10 cellular contexts compared by ENCODE assay signal in the genomic region with DNA sequence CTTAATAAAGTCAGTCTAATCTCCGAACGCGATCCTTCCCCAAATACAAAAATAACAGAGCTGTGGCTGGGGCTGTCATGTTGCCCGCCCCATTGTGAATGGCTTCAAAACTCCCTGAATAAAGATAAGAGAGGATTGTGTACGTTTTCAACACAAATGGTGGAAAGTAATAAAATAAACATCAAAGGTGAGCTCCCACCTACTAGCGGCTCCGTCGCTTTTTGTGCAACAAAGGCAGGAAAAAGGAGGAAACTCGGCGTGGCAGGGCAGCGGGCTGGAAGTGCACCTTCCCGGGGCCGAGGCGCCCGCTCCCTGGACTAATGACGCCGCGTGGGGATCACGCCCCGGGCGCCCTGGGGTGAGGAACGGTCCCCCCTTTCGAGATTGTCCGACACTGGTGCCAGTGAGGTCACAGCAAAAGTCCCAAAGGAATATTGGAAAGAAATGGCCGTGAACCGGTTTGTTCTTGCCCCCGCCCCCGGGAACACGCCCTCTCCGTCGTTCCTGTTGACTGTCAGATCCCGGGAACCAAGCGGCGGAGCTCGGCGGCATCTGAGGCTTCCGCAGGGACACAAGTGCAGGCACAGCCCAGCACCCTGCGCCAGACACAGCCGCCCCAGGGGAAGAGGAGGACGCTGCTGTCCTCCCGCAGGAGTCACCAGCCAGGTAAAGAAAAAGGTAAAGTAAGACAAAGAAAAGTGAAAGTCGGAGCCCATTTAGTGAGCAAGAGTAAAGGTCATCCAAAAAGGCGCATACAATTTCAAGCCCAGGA. TPM values are rescaled to one million over a fixed set of nuclear protein-coding genes. Genes with fewer than 3 reads are reported as not detected.
DNase-seq lines count a peak whose midpoint lies in the region; ATAC-seq, FAIRE-seq and TF ChIP-seq lines count a peak whose summit lies in the region.
"Had no signal": no experiment of that assay in that cellular context is flagged by ENCODE, and none has a peak within 500 bp of the region (broad histone marks: within the 10 kb centered on the region; RNA-seq: fewer than 3 reads in every experiment).

No MANE protein-coding gene starts in this region.

- H3K27ac Mint-ChIP-seq in activated naive CD8-positive, alpha-beta T cell treated with anti-CD3 and anti-CD28 coated beads for 36 hours: no peak overlapping the region
- peak overlapping the region; percentile 84 for H3K27ac Mint-ChIP-seq in stimulated activated naive B cell treated with anti-CD40 and anti-IgM and Interleukin-4, amounts not matched to agents 10 μg/mL and 1 μg/mL and 100 μg/mL, for 72 hours

- H3K36me3 ChIP-seq in keratinocyte (ENCODE audit: control insufficient read depth in 2 of 2, extremely low read depth in 1 of 2, insufficient read depth in 2 of 2, low read length in 2 of 2) (no peaks in the 10 kb centered on the region), SJCRH30 (no peaks in the 10 kb centered on the region), BE2C (no peaks in the 10 kb centered on the region)

- no peak for FAIRE-seq in keratinocyte (lab: Jason Lieb, UNC)
- FAIRE-seq: A204.1 had no signal

- dilution Hi-C loops in keratinocyte (cut with MboI; ENCODE audit: extremely low pct_ligation_motif_present, low sequenced_read_pairs): no loop called here

- peaks cover 86% of the 10 kb centered on the region for H3K27me3 Mint-ChIP-seq in activated naive CD8-positive, alpha-beta T cell treated with anti-CD3 and anti-CD28 coated beads for 36 hours
- H3K27me3 Mint-ChIP-seq in stimulated activated naive B cell treated with anti-CD40 and anti-IgM and Interleukin-4, amounts not matched to agents 10 μg/mL and 1 μg/mL and 100 μg/mL, for 72 hours: peaks cover 66 to 75% of the 10 kb centered on the region in 2 donors

- peaks cover 16% of the 10 kb centered on the region for H3K4me1 Mint-ChIP-seq in activated naive CD8-positive, alpha-beta T cell treated with anti-CD3 and anti-CD28 coated beads for 36 hours
- peaks cover 19 to 37% of the 10 kb centered on the region in 2 donors for H3K4me1 Mint-ChIP-seq in stimulated activated naive B cell treated with anti-CD40 and anti-IgM and Interleukin-4, amounts not matched to agents 10 μg/mL and 1 μg/mL and 100 μg/mL, for 72 hours

- H3K36me3 Mint-ChIP-seq in activated naive CD8-positive, alpha-beta T cell treated with anti-CD3 and anti-CD28 coated beads for 36 hours: no peaks in the 10 kb centered on the region
- peaks cover 4 to 9% of the 10 kb centered on the region in 2 donors for H3K36me3 Mint-ChIP-seq in stimulated activated naive B cell treated with anti-CD40 and anti-IgM and Interleukin-4, amounts not matched to agents 10 μg/mL and 1 μg/mL and 100 μg/mL, for 72 hours

- H3K27ac ChIP-seq in keratinocyte (ENCODE audit: control insufficient read depth, insufficient read depth, low read length) (peak overlapping the region; percentile 69), SJCRH30 (no peak overlapping the region)

- no peak for ATAC-seq in stimulated activated naive B cell treated with anti-CD40 and anti-IgM and Interleukin-4, amounts not matched to agents 10 μg/mL and 1 μg/mL and 100 μg/mL, for 72 hours (replicated peaks)

- peak overlapping the region; percentile 71 for H3K4me3 Mint-ChIP-seq in activated naive CD8-positive, alpha-beta T cell treated with anti-CD3 and anti-CD28 coated beads for 36 hours
- peak overlapping the region; percentile 78 to 89 for H3K4me3 Mint-ChIP-seq in stimulated activated naive B cell treated with anti-CD40 and anti-IgM and Interleukin-4, amounts not matched to agents 10 μg/mL and 1 μg/mL and 100 μg/mL, for 72 hours

- H3K27me3 ChIP-seq in keratinocyte (ENCODE audit: control insufficient read depth, extremely low read depth, insufficient read depth, low read length) (no peaks in the 10 kb centered on the region), SJCRH30 (no peaks in the 10 kb centered on the region), BE2C (peaks cover 65% of the 10 kb centered on the region)

- H3K9me3 Mint-ChIP-seq in activated naive CD8-positive, alpha-beta T cell treated with anti-CD3 and anti-CD28 coated beads for 36 hours: peaks cover 2% of the 10 kb centered on the region
- H3K9me3 Mint-ChIP-seq in stimulated activated naive B cell treated with anti-CD40 and anti-IgM and Interleukin-4, amounts not matched to agents 10 μg/mL and 1 μg/mL and 100 μg/mL, for 72 hours: peaks cover 4 to 9% of the 10 kb centered on the region in 2 donors

- H4K20me1 ChIP-seq in keratinocyte (ENCODE audit: control insufficient read depth, extremely low read depth, insufficient read depth, low read length): no peaks in the 10 kb centered on the region

- H3K4me2 ChIP-seq in keratinocyte (ENCODE audit: control insufficient read depth, extremely low read depth, insufficient read depth, low read depth, low read length): peak overlapping the region; percentile 85

- TF ChIP-seq CTCF in keratinocyte (optimal IDR thresholded peaks at IDR 0.05 in 1 of 3, IDR thresholded peaks at IDR 0.05 in 1 of 3, conservative IDR thresholded peaks at IDR 0.05 in 1 of 3; ENCODE audit: extremely low read depth in 1 of 3, insufficient read depth in 2 of 3, low read length in 3 of 3) (no peak), BE2C (IDR thresholded peaks at IDR 0.05; ENCODE audit: low read depth, low read length) (no peak)

- peak overlapping the region; percentile 58 to 82 (median 67) for H3K4me3 ChIP-seq in keratinocyte (ENCODE audit: control insufficient read depth in 2 of 3, extremely low read depth in 1 of 3, insufficient read depth in 2 of 3, low read depth in 1 of 3, low read length in 3 of 3)
- no peak overlapping the region for H3K4me3 ChIP-seq in SJCRH30
- H3K4me3 ChIP-seq in BE2C (ENCODE audit: low read depth, low read length): no peak overlapping the region

- peaks cover 23% of the 10 kb centered on the region for H3K4me1 ChIP-seq in keratinocyte (ENCODE audit: control insufficient read depth, extremely low read depth, insufficient read depth, low read length)
- no peaks in the 10 kb centered on the region for H3K4me1 ChIP-seq in SJCRH30
- H3K4me1 ChIP-seq in BE2C: no peaks in the 10 kb centered on the region

- no peaks in the 10 kb centered on the region for H3K9me1 ChIP-seq in keratinocyte (ENCODE audit: control insufficient read depth, extremely low read depth, insufficient read depth, low read length)

- H3K9me3 ChIP-seq in keratinocyte (ENCODE audit: control insufficient read depth, low read depth, low read length) (no peaks in the 10 kb centered on the region), SJCRH30 (replicated peaks) (no peaks in the 10 kb centered on the region), BE2C (no peaks in the 10 kb centered on the region)

- peak overlapping the region; percentile 8 for H2AFZ ChIP-seq in keratinocyte (ENCODE audit: control insufficient read depth, low read length)

- peak overlapping the region; percentile 83 for H3K9ac ChIP-seq in keratinocyte (ENCODE audit: control insufficient read depth, extremely low read depth, insufficient read depth, low read length)

- DNase-seq in NCI-H2029 (lab: John Stamatoyannopoulos, UW) (peak; percentile 28), NCI-H2029 treated with DMSO at 0.1 percent for 48 hours (lab: John Stamatoyannopoulos, UW) (no peak), keratinocyte (ENCODE audit: low read depth, low spot score) (no peak), SJCRH30 (no peak), anterior cingulate cortex (lab: John Stamatoyannopoulos, UW) (no peak), BE2C (no peak)
- DNase-seq in activated naive CD8-positive, alpha-beta T cell treated with anti-CD3 and anti-CD28 coated beads for 36 hours: no peak
- no peak for DNase-seq in stimulated activated naive B cell treated with anti-CD40 and anti-IgM and Interleukin-4, amounts not matched to agents 10 μg/mL and 1 μg/mL and 100 μg/mL, for 72 hours
- DNase-seq: activated CD4-positive, alpha-beta T cell treated with anti-CD3 and anti-CD28 coated beads for 1 hour had no signal

- H3K79me2 ChIP-seq in keratinocyte (ENCODE audit: control insufficient read depth, insufficient read depth, low read length): peaks cover 5% of the 10 kb centered on the region

RNA-seq across cellular contexts. Expression of a gene that starts 1.1 kb away (rescaled TPM):
- total RNA-seq in activated naive CD8-positive, alpha-beta T cell treated with anti-CD3 and anti-CD28 coated beads for 36 hours: not detected
- 2.3 to 5.4 TPM (median 4.2 TPM) in 3 replicates for polyA plus RNA-seq in keratinocyte
- polyA plus RNA-seq in keratinocyte (2011; ENCODE audit: low read depth): 2.7 TPM
- polyA plus RNA-seq in keratinocyte (2011; cell fraction: cytosol; rRNA removed): 3.5 and 5.1 TPM in 2 replicates
- polyA plus RNA-seq in keratinocyte (2011; cell fraction: nucleus; rRNA removed): 6.3 TPM in 2 replicates
- 5.9 and 14.4 TPM in 2 replicates for polyA plus RNA-seq in keratinocyte (2012; ENCODE audit: low replicate concordance)
- polyA minus RNA-seq in keratinocyte: 1.6 to 3.9 TPM (median 2.1 TPM) in 3 replicates
- polyA minus RNA-seq in keratinocyte (2011; cell fraction: cytosol; rRNA and poly(A)+ RNA removed): 14.0 TPM
- polyA minus RNA-seq in keratinocyte (2011; cell fraction: nucleus; rRNA and poly(A)+ RNA removed): 2.6 and 4.5 TPM in 2 replicates
- total RNA-seq in SJCRH30 (2014; rRNA removed; shearing (Covaris generic)): not detected in 2 replicates
- polyA plus RNA-seq in BE2C (2012; ENCODE audit: insufficient read depth, insufficient read length, low read depth): not detected

Comparison
In these comparisons a context has a peak if more than half of its experiments do, and no peak if none do; other contexts are left out.
1. H3K4me3 ChIP-seq: peak in keratinocyte (3 of 3); none in SJCRH30 (single experiment) and BE2C (single experiment).